8 cellular contexts compared by ENCODE assay signal in genomic region chr6:35601331-35602132, GRCh38.
DNase-seq lines count a peak whose midpoint lies in the region; ATAC-seq lines count a peak whose summit lies in the region.

No MANE protein-coding gene starts in this region.

- peaks cover 71% of the 10 kb centered on the region for H3K4me1 ChIP-seq in ACC112 (ENCODE audit: control insufficient read depth, insufficient read depth, low read length, unreplicated experiment)
- peaks cover 25% of the 10 kb centered on the region for H3K4me1 ChIP-seq in HUES48 (ENCODE audit: control insufficient read depth, insufficient read depth, low read length)

- H3K4me3 ChIP-seq in ACC112 (ENCODE audit: low read depth, low read length) = peak overlapping the region; percentile 53
- H3K4me3 ChIP-seq in HUES48 (ENCODE audit: low read depth, low read length) = no peak overlapping the region

- H3K36me3 ChIP-seq in ACC112 (ENCODE audit: insufficient read depth, low read length) (peaks cover 11% of the 10 kb centered on the region; the same call in 1 of the 2 replicates), HUES48 (ENCODE audit: control insufficient read depth, insufficient read depth, low read length) (peaks cover 8% of the 10 kb centered on the region; the same call in 1 of the 2 replicates)

- H3K27me3 ChIP-seq in ACC112 (ENCODE audit: insufficient read depth, low read length) = no peaks in the 10 kb centered on the region
- H3K27me3 ChIP-seq in HUES48 (ENCODE audit: control insufficient read depth, insufficient read depth, low read length) = no peaks in the 10 kb centered on the region

- no peak overlapping the region for H2AFZ ChIP-seq in ACC112 (ENCODE audit: low read length, unreplicated experiment)

- DNase-seq in dermis microvascular lymphatic vessel endothelial cell (ENCODE audit: low read depth in 2 of 2) (peak; percentile 57 to 93), medulla oblongata (ENCODE audit: extremely low spot score) (peak; percentile 73)
- DNase-seq in stimulated activated CD8-positive, alpha-beta memory T cell treated with anti-CD3 and anti-CD28 coated beads, Interleukin-4, amount 100 ng/mL, for 4 hours (ENCODE audit: low read depth in 2 of 2, low spot score in 1 of 2) = peak; percentile 14 to 35

- ATAC-seq in activated CD4-positive, CD25-positive, alpha-beta regulatory T cell treated with anti-CD3 and anti-CD28 coated beads, Interleukin-2, amount 50 U/mL, for 24 hours = peak; percentile 77 to 78
- ATAC-seq in GM21825 (IDR thresholded peaks at IDR 0.05; ENCODE audit: unreplicated experiment) (no peak), HG02840 (IDR thresholded peaks at IDR 0.05; ENCODE audit: low FRiP score, unreplicated experiment) (no peak)

- peak overlapping the region; percentile 92 for H3K27ac ChIP-seq in ACC112 (ENCODE audit: low read depth, low read length)
- H3K27ac ChIP-seq in HUES48 (ENCODE audit: low read depth, low read length) = peak overlapping the region; percentile 61

- no peak overlapping the region for H3K9ac ChIP-seq in HUES48 (ENCODE audit: low read depth, low read length)

- peaks cover 48% of the 10 kb centered on the region for H3K79me2 ChIP-seq in ACC112 (ENCODE audit: control insufficient read depth, insufficient read depth, low read length, unreplicated experiment)

- H3K9me3 ChIP-seq in HUES48 (ENCODE audit: control insufficient read depth, insufficient read depth, low read length) = no peaks in the 10 kb centered on the region

Comparison
In these comparisons a context has a peak if more than half of its experiments do, and no peak if none do; other contexts are left out.
1. ATAC-seq: peak in activated CD4-positive, CD25-positive, alpha-beta regulatory T cell treated with anti-CD3 and anti-CD28 coated beads, Interleukin-2, amount 50 U/mL, for 24 hours (2 of 2); none in GM21825 (single experiment) and HG02840 (single experiment).
2. DNase-seq: peak in every context shown above with its lines; median percentile 75 in dermis microvascular lymphatic vessel endothelial cell; 73 in medulla oblongata; 24 in stimulated activated CD8-positive, alpha-beta memory T cell treated with anti-CD3 and anti-CD28 coated beads, Interleukin-4, amount 100 ng/mL, for 4 hours.